9 cellular contexts compared by ENCODE assay signal in the genomic region with DNA sequence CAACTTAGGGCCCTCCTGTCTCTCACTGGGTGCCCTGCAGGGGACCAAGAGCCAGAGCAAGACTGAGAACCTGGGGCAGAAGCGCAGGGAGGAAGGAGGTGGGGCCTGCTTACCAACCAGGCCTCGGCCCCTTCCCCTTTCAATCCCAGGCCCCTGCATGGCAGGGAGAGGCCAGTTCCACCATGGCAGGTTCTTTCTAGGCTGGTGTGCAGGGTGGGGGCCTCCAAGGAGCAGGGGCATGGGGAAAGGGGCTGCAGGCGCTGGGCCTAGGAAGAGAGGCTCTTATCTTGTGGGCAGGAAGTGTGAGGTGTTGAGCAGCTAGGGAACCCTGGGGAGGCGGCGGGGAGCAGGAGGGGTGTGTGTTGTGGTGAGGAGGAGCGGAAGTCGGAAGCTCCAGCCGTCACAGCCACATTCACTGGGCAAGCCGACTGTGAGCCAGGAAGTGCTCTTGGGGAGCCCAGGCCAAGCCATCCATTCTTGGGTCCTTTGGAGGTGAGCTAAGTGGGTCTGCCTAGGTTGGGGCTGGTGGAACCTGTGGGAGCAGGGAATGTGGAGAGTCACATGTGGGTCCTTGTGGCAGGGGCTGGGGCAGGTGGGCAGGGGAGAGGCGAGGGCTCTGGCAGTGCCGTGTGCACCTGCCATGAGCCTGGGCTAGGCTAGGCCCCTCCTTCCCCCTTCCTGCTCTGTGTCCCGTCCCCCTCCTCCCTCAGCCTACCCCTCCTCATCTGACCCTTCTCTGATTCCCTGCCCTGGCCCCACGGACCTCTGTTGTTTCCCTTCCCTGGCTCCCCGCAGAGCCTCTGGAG. TPM values are rescaled to one million over a fixed set of nuclear protein-coding genes. Genes with fewer than 3 reads are reported as not detected.
DNase-seq lines count a peak whose midpoint lies in the region; ATAC-seq and TF ChIP-seq lines count a peak whose summit lies in the region.
"Had no signal": no experiment of that assay in that cellular context is flagged by ENCODE, and none has a peak within 500 bp of the region (broad histone marks: within the 10 kb centered on the region; RNA-seq: fewer than 3 reads in every experiment).

A gene (plus strand): TSS at position 409 of the 806 bp plus-strand sequence. CDS start 8,486 bp downstream, outside the sequence.

- ATAC-seq in GM18519 (IDR thresholded peaks at IDR 0.05; ENCODE audit: low FRiP score, unreplicated experiment): peak; percentile 60
- peak; percentile 74 for ATAC-seq in HG02973 (IDR thresholded peaks at IDR 0.05; ENCODE audit: unreplicated experiment)
- ATAC-seq in lower lobe of right lung: peak; percentile 89

- H3K4me3 ChIP-seq in lower lobe of right lung: peak within 1 kb of the TSS; percentile 51

- intact Hi-C loops in lower lobe of right lung (cut with DNase I): no loop called here

- in situ Hi-C loops in G401 (cut with HindIII; ENCODE audit: low sequenced_read_pairs): no loop called here

- TF ChIP-seq CTCF in lower lobe of right lung (IDR thresholded peaks at IDR 0.05) (no peak), RWPE1 (conservative IDR thresholded peaks at IDR 0.05; ENCODE audit: low read depth) (no peak)

- no peaks in the 10 kb centered on the region for H3K36me3 ChIP-seq in lower lobe of right lung

- no peaks in the 10 kb centered on the region for H3K9me3 ChIP-seq in lower lobe of right lung

- POLR2A ChIA-PET in RWPE1 (lab: Yijun Ruan, JAX; ENCODE audit: low non-redundant PET): no interaction called here

- H3K4me1 ChIP-seq in lower lobe of right lung: peaks cover 37% of the 10 kb centered on the region

- CTCF ChIA-PET in RWPE1 (lab: Yijun Ruan, JAX): no interaction called here

- H3K27ac ChIP-seq in lower lobe of right lung (peak within 1 kb of the TSS; percentile 76), RWPE1 (no peak within 1 kb of the TSS)
- H3K27ac ChIP-seq: VCaP had no signal

- H3K27me3 ChIP-seq in lower lobe of right lung (ENCODE audit: low read depth): no peaks in the 10 kb centered on the region

- DNase-seq in RPMI8226: peak; percentile 88
- DNase-seq in activated effector memory CD4-positive, alpha-beta T cell treated with anti-CD3 and anti-CD28 coated beads, Interleukin-2, amount 50 U/mL, for 16 hours: peak; percentile 93
- DNase-seq in lower lobe of right lung: peak; percentile 88
- peak; percentile 55 to 71 for DNase-seq in stimulated activated CD8-positive, alpha-beta memory T cell treated with anti-CD3 and anti-CD28 coated beads, Interleukin-4, amount 100 ng/mL, for 4 hours (ENCODE audit: low read depth in 2 of 2, low spot score in 1 of 2)
- DNase-seq in RWPE1 (ENCODE audit: low spot score): no peak
- no peak for DNase-seq in G401 (ENCODE audit: low spot score)

RNA-seq across cellular contexts. Expression of the gene that starts here (rescaled TPM):
- 43.2 TPM for total RNA-seq in lower lobe of right lung
- 0.25 TPM in 1 of 2 replicates, not detected in the other for total RNA-seq in G401 (2014; rRNA removed; shearing (Covaris generic))

Comparison
In these comparisons a context has a peak if more than half of its experiments do, and no peak if none do; other contexts are left out.
1. RNA of the gene that starts here (total RNA-seq): 43.2 TPM in lower lobe of right lung (single experiment); 0.25 TPM in G401; every median in the first group is over 10 times any median in the second.
2. DNase-seq: peak in RPMI8226 (single experiment), activated effector memory CD4-positive, alpha-beta T cell treated with anti-CD3 and anti-CD28 coated beads, Interleukin-2, amount 50 U/mL, for 16 hours (single experiment), lower lobe of right lung (single experiment) and stimulated activated CD8-positive, alpha-beta memory T cell treated with anti-CD3 and anti-CD28 coated beads, Interleukin-4, amount 100 ng/mL, for 4 hours (2 of 2); none in RWPE1 (single experiment) and G401 (single experiment).
3. Peak in every context shown above with its lines, with median percentiles within 50 percentile points of each other: ATAC-seq.